21 cellular contexts compared by ENCODE assay signal in the genomic region with DNA sequence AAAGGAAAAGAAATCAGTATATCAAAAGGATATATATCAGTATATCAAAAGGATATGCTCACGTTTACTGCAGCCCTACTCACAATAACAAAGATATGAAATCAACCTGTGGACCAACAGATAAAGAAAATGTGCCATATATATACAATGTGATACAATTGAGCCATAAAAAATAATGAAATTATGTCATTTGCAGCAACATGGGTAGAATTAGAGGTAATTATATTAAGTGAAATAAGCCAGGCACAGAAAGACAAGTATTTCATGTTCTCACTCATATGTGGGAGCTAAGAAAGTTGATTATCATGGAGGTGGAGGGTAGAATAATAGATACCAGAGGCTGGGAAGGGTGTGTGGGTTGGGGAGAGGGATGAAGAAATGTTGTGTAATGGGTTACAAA.
"Had no signal": no experiment of that assay in that cellular context is flagged by ENCODE, and none has a peak within 500 bp of the region (broad histone marks: within the 10 kb centered on the region; RNA-seq: fewer than 3 reads in every experiment).

No MANE protein-coding gene starts in this region.

- H3K9me3 Mint-ChIP-seq: IgD-negative memory B cell, T-cell had no signal

- DNase-seq: Kasumi-1, MM.1S, NCI-H1092 treated with DMSO at 0.1 percent for 48 hours, NCI-H1436, NCI-H1694 treated with DMSO at 0.1 percent for 48 hours, NCI-H1930, NCI-H2081, NCI-H2107, NCI-H2227 treated with DMSO at 0.1 percent for 48 hours, NCI-H69, NCI-H774, Right ventricle myocardium superior, RPMI8226, SIG-M5, T-cell had no signal

- ATAC-seq: K562, T-cell had no signal

- H3K4me3 Mint-ChIP-seq: T-cell had no signal

- H3K36me3 Mint-ChIP-seq: IgD-negative memory B cell, T-cell had no signal

- H3K27ac Mint-ChIP-seq: T-cell had no signal

- H3K9me3 ChIP-seq: SJSA1 had no signal

- H3K27me3 Mint-ChIP-seq: IgD-negative memory B cell, T-cell had no signal

- H3K36me3 ChIP-seq: SJSA1 had no signal

- H3K27me3 ChIP-seq: SJSA1 had no signal

- H3K4me1 ChIP-seq: SJSA1 had no signal

- H3K4me1 Mint-ChIP-seq: T-cell had no signal

- H3K4me3 ChIP-seq: K562, SJSA1 had no signal

- H3K27ac ChIP-seq: KMS-11, SJSA1 had no signal

- FAIRE-seq: HTR-8/SVneo, K562, RCC 7860 had no signal
